25 cellular contexts compared by ENCODE assay signal in genomic region chr15:40415226-40415625, GRCh38.
"Had no signal": no experiment of that assay in that cellular context is flagged by ENCODE, and none has a peak within 500 bp of the region (broad histone marks: within the 10 kb centered on the region; RNA-seq: fewer than 3 reads in every experiment).

No MANE protein-coding gene starts in this region.

- H3K4me1 Mint-ChIP-seq: immature natural killer cell; neural crest cell; stimulated activated memory B cell treated with anti-CD40 and anti-IgM and Interleukin-4, amounts not matched to agents 10 μg/mL and 1 μg/mL and 100 μg/mL, for 72 hours had no signal

- DNase-seq: hypothalamus; immature natural killer cell; kidney; left colon; left lung; lower lobe of right lung; mammary epithelial cell; mesenchymal stem cell; nucleus accumbens; stimulated activated CD4-positive, alpha-beta T cell treated with anti-CD3 and anti-CD28 coated beads, Interleukin-4, amount 100 ng/mL, for 24 hours; stimulated activated naive CD4-positive, alpha-beta T cell treated with Interleukin-2 at 50 U/mL for 16 hours; stimulated activated naive CD8-positive, alpha-beta T cell treated with anti-CD3 and anti-CD28 coated beads, Interleukin-15, amount 100 ng/mL, for 72 hours; substantia nigra; uterus had no signal

- H3K9me3 ChIP-seq: left lung, lower lobe of right lung, right atrium auricular region, tibial nerve, uterus had no signal

- H3K27me3 ChIP-seq: left lung, right atrium auricular region, tibial nerve, uterus had no signal

- H3K4me1 ChIP-seq: uterus had no signal

- H3K36me3 ChIP-seq: uterus had no signal

- H3K9me3 Mint-ChIP-seq: immature natural killer cell; naive thymus-derived CD8-positive, alpha-beta T cell; nephron; neural crest cell; stimulated activated memory B cell treated with anti-CD40 and anti-IgM and Interleukin-4, amounts not matched to agents 10 μg/mL and 1 μg/mL and 100 μg/mL, for 72 hours; stimulated activated naive CD8-positive, alpha-beta T cell treated with anti-CD3 and anti-CD28 coated beads, Interleukin-15, amount 100 ng/mL, for 72 hours; type B pancreatic cell had no signal

- H3K4me3 Mint-ChIP-seq: immature natural killer cell; naive thymus-derived CD8-positive, alpha-beta T cell; nephron; neural crest cell; stimulated activated memory B cell treated with anti-CD40 and anti-IgM and Interleukin-4, amounts not matched to agents 10 μg/mL and 1 μg/mL and 100 μg/mL, for 72 hours; stimulated activated naive CD8-positive, alpha-beta T cell treated with anti-CD3 and anti-CD28 coated beads, Interleukin-15, amount 100 ng/mL, for 72 hours; type B pancreatic cell had no signal

- H3K4me3 ChIP-seq: left lung, lower lobe of right lung, right atrium auricular region, skin epidermis, tibial nerve, uterus had no signal

- H3K27me3 Mint-ChIP-seq: naive thymus-derived CD8-positive, alpha-beta T cell; progenitor cell of endocrine pancreas; stimulated activated memory B cell treated with anti-CD40 and anti-IgM and Interleukin-4, amounts not matched to agents 10 μg/mL and 1 μg/mL and 100 μg/mL, for 72 hours; stimulated activated naive CD8-positive, alpha-beta T cell treated with anti-CD3 and anti-CD28 coated beads, Interleukin-15, amount 100 ng/mL, for 72 hours; type B pancreatic cell had no signal

- ATAC-seq: left colon; left lung; lower lobe of right lung; naive thymus-derived CD8-positive, alpha-beta T cell; sciatic nerve; stimulated activated memory B cell treated with anti-CD40 and anti-IgM and Interleukin-4, amounts not matched to agents 10 μg/mL and 1 μg/mL and 100 μg/mL, for 72 hours; stimulated activated naive CD8-positive, alpha-beta T cell treated with anti-CD3 and anti-CD28 coated beads, Interleukin-15, amount 100 ng/mL, for 72 hours had no signal

- H3K27ac Mint-ChIP-seq: nephron; progenitor cell of endocrine pancreas; stimulated activated memory B cell treated with anti-CD40 and anti-IgM and Interleukin-4, amounts not matched to agents 10 μg/mL and 1 μg/mL and 100 μg/mL, for 72 hours; type B pancreatic cell had no signal

- H3K27ac ChIP-seq: left lung, lower lobe of right lung, parathyroid adenoma, right atrium auricular region, skin epidermis, tibial nerve, uterus had no signal
